ENCODE assay signal across 1 cellular context in genomic region chr7:140506788-140507464, GRCh38.
TF ChIP-seq lines count a peak whose summit lies in the region.

No MANE protein-coding gene starts in this region.

TF ChIP-seq in HepG2, 621 proteins besides CTCF, POLR2A, EP300 and RAD21 (continued from another document):
- TF ChIP-seq TFDP1 (CRISPR knock-in tag; IDR thresholded peaks at IDR 0.05; ENCODE audit: borderline replicate concordance) (no peak), GMEB2 (CRISPR knock-in tag; IDR thresholded peaks at IDR 0.05; ENCODE audit: low read depth) (no peak), NFATC3 (CRISPR knock-in tag; IDR thresholded peaks at IDR 0.05) (no peak), AFF4 (CRISPR knock-in tag; IDR thresholded peaks at IDR 0.05) (no peak), ZNF75D (CRISPR knock-in tag; IDR thresholded peaks at IDR 0.05; ENCODE audit: borderline replicate concordance) (no peak), HOXA7 (CRISPR knock-in tag; IDR thresholded peaks at IDR 0.05) (no peak), HOXA5 (CRISPR knock-in tag; IDR thresholded peaks at IDR 0.05) (no peak), ZBTB43 (CRISPR knock-in tag; conservative IDR thresholded peaks at IDR 0.05) (no peak), TP53 (CRISPR knock-in tag; conservative IDR thresholded peaks at IDR 0.05) (no peak), TRAFD1 (CRISPR knock-in tag; IDR thresholded peaks at IDR 0.05; ENCODE audit: borderline replicate concordance) (no peak), SNRNP70 (IDR thresholded peaks at IDR 0.05; ENCODE audit: low read depth, low read length) (no peak)
